Comparison of ENCODE assay signal across 1 cellular context in the genomic region with DNA sequence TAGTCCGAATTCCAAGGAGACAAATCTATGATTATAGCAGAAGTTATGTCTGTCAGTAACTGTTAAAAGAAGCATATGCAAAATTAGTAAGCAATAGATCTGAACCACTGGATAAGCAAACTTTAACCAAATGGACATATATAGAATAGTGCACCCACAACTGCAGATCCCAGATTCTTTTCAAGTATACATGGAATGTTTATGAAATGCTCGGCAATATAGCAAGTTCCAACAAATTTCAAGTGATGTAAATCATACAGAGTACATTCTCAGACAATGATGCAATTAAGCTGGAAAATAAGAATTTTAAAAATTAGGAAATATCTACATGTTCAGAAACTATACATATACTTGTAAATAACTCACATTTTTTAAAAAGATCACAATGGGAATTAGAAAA.
TF ChIP-seq lines count a peak whose summit lies in the region.

No MANE protein-coding gene starts in this region.

TF ChIP-seq in IMR-90, 13 proteins besides CTCF, POLR2A, EP300 and RAD21:
- TF ChIP-seq RFX5 (IDR thresholded peaks at IDR 0.05; ENCODE audit: low read depth, low read length), result no peak
- TF ChIP-seq CEBPB (IDR thresholded peaks at IDR 0.05; ENCODE audit: low read depth, low read length), result peak; percentile 70
- TF ChIP-seq CHD1 (IDR thresholded peaks at IDR 0.05; ENCODE audit: low read depth, low read length), result no peak
